15 cellular contexts compared by ENCODE assay signal in the genomic region with DNA sequence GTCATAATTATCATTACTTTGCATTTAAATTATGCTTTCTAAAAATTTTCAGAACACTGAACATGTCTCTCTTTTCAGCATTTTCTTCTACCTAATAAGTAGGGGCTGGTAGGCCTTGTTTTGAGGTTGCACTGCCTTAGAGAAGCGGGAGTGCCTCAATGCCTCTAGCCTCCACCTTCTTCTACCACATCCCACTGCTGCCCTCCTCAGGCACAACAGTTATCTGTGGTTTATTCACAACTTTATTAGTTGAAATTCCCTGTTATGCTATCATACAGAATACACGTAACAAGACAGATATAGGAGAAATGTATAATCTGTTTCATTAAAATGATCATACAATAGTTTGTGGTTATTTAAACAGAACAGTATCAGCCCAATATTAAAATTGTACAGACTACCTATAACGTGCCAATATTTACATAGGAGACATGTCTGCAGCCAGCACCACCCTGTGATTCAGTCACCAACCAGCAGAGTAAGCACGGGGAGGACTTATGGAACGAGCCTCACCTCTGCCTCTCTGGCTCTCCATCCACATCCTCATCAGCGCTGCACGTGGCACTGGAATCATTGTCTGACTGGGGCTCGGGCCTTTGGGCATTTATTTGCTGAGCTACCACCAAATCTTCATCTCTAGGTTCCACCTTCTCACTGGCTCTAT.
A peak's percentile ranks its signal among the peaks of the same experiment; 100 is the strongest.
DNase-seq lines count a peak whose midpoint lies in the region; ATAC-seq and TF ChIP-seq lines count a peak whose summit lies in the region.
"Had no signal": no experiment of that assay in that cellular context is flagged by ENCODE, and none has a peak within 500 bp of the region (broad histone marks: within the 10 kb centered on the region; RNA-seq: fewer than 3 reads in every experiment).

No MANE protein-coding gene starts in this region.

- ATAC-seq in SK-N-SH treated with all-trans-retinoic acid at 6 μM for 48 hours: peak; percentile 40; the same call in 2 of the 3 replicates
- ATAC-seq in GM21360 (IDR thresholded peaks at IDR 0.05; ENCODE audit: unreplicated experiment): no peak
- ATAC-seq in GM21381 (IDR thresholded peaks at IDR 0.05; ENCODE audit: unreplicated experiment): no peak
- ATAC-seq: activated T-cell treated with anti-CD3 and anti-CD28 coated beads, Interleukin-2, amount 50 U/mL, for 72 hours; psoas muscle had no signal

- H3K56ac ChIP-seq in mesendoderm (ENCODE audit: low read length): no peak overlapping the region

- no peak overlapping the region for H4K5ac ChIP-seq in mesendoderm (ENCODE audit: low read length)

- H2BK120ac ChIP-seq in mesendoderm (ENCODE audit: low read depth, low read length): no peak overlapping the region

- peaks cover 16% of the 10 kb centered on the region for H3K79me2 ChIP-seq in SK-N-SH (ENCODE audit: insufficient read depth)
- no peaks in the 10 kb centered on the region for H3K79me2 ChIP-seq in mesendoderm (ENCODE audit: control insufficient read depth, insufficient read depth, low read length)
- H3K79me2 ChIP-seq in neural progenitor cell (ENCODE audit: low read depth): peaks cover 4% of the 10 kb centered on the region

- no peak overlapping the region for H3K4ac ChIP-seq in mesendoderm (ENCODE audit: low read depth, low read length)

- no peak for TF ChIP-seq RAD21 in SK-N-SH (IDR thresholded peaks at IDR 0.05; ENCODE audit: low read length)

- H3F3A ChIP-seq in SK-N-SH (replicated peaks; ENCODE audit: insufficient read depth) (no peaks in the 10 kb centered on the region), neural progenitor cell (ENCODE audit: low read depth) (no peaks in the 10 kb centered on the region)

- no peak overlapping the region for H2AK5ac ChIP-seq in mesendoderm (ENCODE audit: low read length)

- peaks cover 54 to 85% of the 10 kb centered on the region in 2 experiments for H3K36me3 ChIP-seq in SK-N-SH (replicated peaks in 1 of 2; ENCODE audit: control insufficient read depth in 1 of 2, insufficient read depth in 2 of 2, low read length in 1 of 2)
- H3K36me3 ChIP-seq in mesendoderm (ENCODE audit: control insufficient read depth, insufficient read depth, low read length): peaks cover 4% of the 10 kb centered on the region
- H3K36me3 ChIP-seq in neural progenitor cell: peaks cover 24% of the 10 kb centered on the region

- H3K18ac ChIP-seq in mesendoderm (ENCODE audit: low read length): no peak overlapping the region

- H3K79me1 ChIP-seq in mesendoderm (ENCODE audit: low read length): no peaks in the 10 kb centered on the region

- no peak overlapping the region for H4K8ac ChIP-seq in mesendoderm (ENCODE audit: low read depth, low read length)

- H3K9me3 Mint-ChIP-seq in neural progenitor cell: peaks cover 7% of the 10 kb centered on the region

- H3K27me3 ChIP-seq in SK-N-SH (ENCODE audit: insufficient read depth) (no peaks in the 10 kb centered on the region), mesendoderm (ENCODE audit: insufficient read depth, low read length, poor library complexity) (no peaks in the 10 kb centered on the region), neural progenitor cell (no peaks in the 10 kb centered on the region)
- H3K27me3 ChIP-seq: upper lobe of left lung had no signal

- DNase-seq in SK-N-SH (no peak), M059J (ENCODE audit: low read depth) (peak; percentile 22), cardiac fibroblast (ENCODE audit: low read depth in 2 of 2) (peak; percentile 38 to 61), mesendoderm (peak; percentile 35), neural progenitor cell (ENCODE audit: low spot score) (no peak)
- DNase-seq: activated CD4-positive, alpha-beta T cell treated with anti-CD3 and anti-CD28 coated beads for 4 hours; activated T-cell treated with anti-CD3 and anti-CD28 coated beads, Interleukin-2, amount 50 U/mL, for 72 hours; glutamatergic neuron; KG1; NCI-H2171; psoas muscle; upper lobe of left lung had no signal

- no peak overlapping the region for H3K4me3 Mint-ChIP-seq in neural progenitor cell
- H3K4me3 Mint-ChIP-seq: activated T-cell treated with anti-CD3 and anti-CD28 coated beads, Interleukin-2, amount 50 U/mL, for 72 hours had no signal

- peaks cover 2% of the 10 kb centered on the region for H3K27me3 Mint-ChIP-seq in neural progenitor cell (ENCODE audit: insufficient read depth, low read depth)

- no peaks in the 10 kb centered on the region for H3K9me3 ChIP-seq in SK-N-SH
- no peaks in the 10 kb centered on the region for H3K9me3 ChIP-seq in neural progenitor cell (ENCODE audit: low read depth)
- H3K9me3 ChIP-seq: psoas muscle, upper lobe of left lung had no signal

- H2AFZ ChIP-seq in SK-N-SH (ENCODE audit: low read depth) (no peak overlapping the region), neural progenitor cell (replicated peaks) (no peak overlapping the region)

- CTCF ChIA-PET in SK-N-SH (lab: Yijun Ruan, JAX): no interaction called here

- H3K27ac ChIP-seq in SK-N-SH (ENCODE audit: low read depth in 2 of 2, low read length in 1 of 2): no peak overlapping the region
- no peak overlapping the region for H3K27ac ChIP-seq in mesendoderm (ENCODE audit: low read depth, low read length)
- no peak overlapping the region for H3K27ac ChIP-seq in neural progenitor cell
- H3K27ac ChIP-seq: psoas muscle, upper lobe of left lung had no signal

- TF ChIP-seq EP300 in SK-N-SH (IDR thresholded peaks at IDR 0.05; ENCODE audit: borderline replicate concordance in 1 of 2, low read depth in 1 of 2, low read length in 1 of 2): no peak

- no peaks in the 10 kb centered on the region for H3K9me2 ChIP-seq in SK-N-SH

- TF ChIP-seq CTCF in SK-N-SH (IDR thresholded peaks at IDR 0.05) (no peak), cardiac fibroblast (IDR thresholded peaks at IDR 0.05; ENCODE audit: low read depth, low read length) (peak; percentile 20), neural progenitor cell (IDR thresholded peaks at IDR 0.05) (no peak)

- no peak overlapping the region for H3K23ac ChIP-seq in mesendoderm (ENCODE audit: low read length)

- over 99% methylated on average over 6 of the region's 8 CpGs for WGBS in SK-N-SH (ENCODE audit: low lambda C conversion rate)
- WGBS in mesendoderm (ENCODE audit: extremely low coverage, insufficient coverage, low lambda C conversion rate): no CpG with 5 or more reads among the region's 8 CpGs

- H4K20me1 ChIP-seq in SK-N-SH (ENCODE audit: insufficient read depth) (no peaks in the 10 kb centered on the region), neural progenitor cell (ENCODE audit: low read depth) (no peaks in the 10 kb centered on the region)

- no peak overlapping the region for H2BK15ac ChIP-seq in mesendoderm (replicated peaks; ENCODE audit: low read depth)

- H3K4me3 ChIP-seq in SK-N-SH (ENCODE audit: low read depth in 2 of 2, low read length in 1 of 2): no peak overlapping the region
- H3K4me3 ChIP-seq in cardiac fibroblast (replicated peaks in 1 of 2; ENCODE audit: low read depth in 2 of 2, low read length in 2 of 2): no peak overlapping the region
- H3K4me3 ChIP-seq in mesendoderm (ENCODE audit: low read length): no peak overlapping the region
- H3K4me3 ChIP-seq in neural progenitor cell: no peak overlapping the region
- H3K4me3 ChIP-seq: psoas muscle, upper lobe of left lung had no signal

- peaks cover 58% of the 10 kb centered on the region for H3K36me3 Mint-ChIP-seq in neural progenitor cell

- H2BK5ac ChIP-seq in mesendoderm (ENCODE audit: low read length): no peak overlapping the region

- H3K9ac ChIP-seq in SK-N-SH (no peak overlapping the region), mesendoderm (ENCODE audit: low read length) (no peak overlapping the region), neural progenitor cell (no peak overlapping the region)

- no peaks in the 10 kb centered on the region for H3K4me1 Mint-ChIP-seq in neural progenitor cell

- no peaks in the 10 kb centered on the region for H3K4me1 ChIP-seq in SK-N-SH (ENCODE audit: control insufficient read depth in 1 of 2, insufficient read depth in 2 of 2, low read depth in 1 of 2, low read length in 1 of 2)
- H3K4me1 ChIP-seq in mesendoderm (ENCODE audit: control insufficient read depth, low read depth, low read length): no peaks in the 10 kb centered on the region
- H3K4me1 ChIP-seq in neural progenitor cell: no peaks in the 10 kb centered on the region

- H3K27ac Mint-ChIP-seq in neural progenitor cell: no peak overlapping the region

- POLR2A ChIA-PET in SK-N-SH (lab: Yijun Ruan, JAX): no interaction called here

- H3K4me2 ChIP-seq in SK-N-SH (no peak overlapping the region), mesendoderm (ENCODE audit: low read length) (no peak overlapping the region), neural progenitor cell (no peak overlapping the region)

TF ChIP-seq in SK-N-SH treated with all-trans-retinoic acid at 6 μM for 48 hours, 23 proteins besides CTCF, POLR2A, EP300 and RAD21 (continues in another document):
- TF ChIP-seq SNAI2 (CRISPR knock-in tag; IDR thresholded peaks at IDR 0.05) (no peak), ZC3H10 (CRISPR knock-in tag; IDR thresholded peaks at IDR 0.05) (no peak), GLIS3 (CRISPR knock-in tag; IDR thresholded peaks at IDR 0.05) (no peak), ESRRG (CRISPR knock-in tag; IDR thresholded peaks at IDR 0.05) (no peak), RARB (CRISPR knock-in tag; IDR thresholded peaks at IDR 0.05) (no peak)

TF ChIP-seq in SK-N-SH, 30 proteins besides CTCF, POLR2A, EP300 and RAD21 (continues in another document):
- TF ChIP-seq RXRA (IDR thresholded peaks at IDR 0.05; ENCODE audit: borderline replicate concordance, low read depth): no peak
- TF ChIP-seq FOXM1 (IDR thresholded peaks at IDR 0.05; ENCODE audit: low read depth): no peak
- TF ChIP-seq TEAD4 (IDR thresholded peaks at IDR 0.05; ENCODE audit: borderline replicate concordance, insufficient read depth): no peak
- TF ChIP-seq EZH2phosphoT487 (IDR thresholded peaks at IDR 0.05; ENCODE audit: borderline replicate concordance, low read depth): no peak
- no peak for TF ChIP-seq FOSL2 (IDR thresholded peaks at IDR 0.05; ENCODE audit: borderline replicate concordance, low read depth)
- no peak for TF ChIP-seq MEF2A (IDR thresholded peaks at IDR 0.05; ENCODE audit: borderline replicate concordance, low read depth)
- TF ChIP-seq GABPA (IDR thresholded peaks at IDR 0.05; ENCODE audit: low read depth): no peak
- TF ChIP-seq CHD2 (IDR thresholded peaks at IDR 0.05; ENCODE audit: low read length, partially characterized antibody): no peak
- no peak for TF ChIP-seq RCOR1 (IDR thresholded peaks at IDR 0.05; ENCODE audit: low read length)
- TF ChIP-seq NRF1 (IDR thresholded peaks at IDR 0.05; ENCODE audit: low read depth, low read length): no peak
- no peak for TF ChIP-seq NFIC (IDR thresholded peaks at IDR 0.05; ENCODE audit: borderline replicate concordance)
- TF ChIP-seq ELF1 (IDR thresholded peaks at IDR 0.05): no peak
- no peak for TF ChIP-seq TAF1 (IDR thresholded peaks at IDR 0.05; ENCODE audit: borderline replicate concordance, low read depth, low read length)

Comparison
In these comparisons a context has a peak if more than half of its experiments do, and no peak if none do; other contexts are left out.
1. DNase-seq: peak in M059J (single experiment), cardiac fibroblast (2 of 2) and mesendoderm (single experiment); none in SK-N-SH (single experiment) and neural progenitor cell (single experiment).